ENCODE assay signal across 8 cellular contexts in genomic region chr16:11742536-11743307, GRCh38. TPM values are rescaled to one million over a fixed set of nuclear protein-coding genes. Genes with fewer than 3 reads are reported as not detected.
DNase-seq lines count a peak whose midpoint lies in the region; ATAC-seq, FAIRE-seq and TF ChIP-seq lines count a peak whose summit lies in the region.

A gene with protein sequence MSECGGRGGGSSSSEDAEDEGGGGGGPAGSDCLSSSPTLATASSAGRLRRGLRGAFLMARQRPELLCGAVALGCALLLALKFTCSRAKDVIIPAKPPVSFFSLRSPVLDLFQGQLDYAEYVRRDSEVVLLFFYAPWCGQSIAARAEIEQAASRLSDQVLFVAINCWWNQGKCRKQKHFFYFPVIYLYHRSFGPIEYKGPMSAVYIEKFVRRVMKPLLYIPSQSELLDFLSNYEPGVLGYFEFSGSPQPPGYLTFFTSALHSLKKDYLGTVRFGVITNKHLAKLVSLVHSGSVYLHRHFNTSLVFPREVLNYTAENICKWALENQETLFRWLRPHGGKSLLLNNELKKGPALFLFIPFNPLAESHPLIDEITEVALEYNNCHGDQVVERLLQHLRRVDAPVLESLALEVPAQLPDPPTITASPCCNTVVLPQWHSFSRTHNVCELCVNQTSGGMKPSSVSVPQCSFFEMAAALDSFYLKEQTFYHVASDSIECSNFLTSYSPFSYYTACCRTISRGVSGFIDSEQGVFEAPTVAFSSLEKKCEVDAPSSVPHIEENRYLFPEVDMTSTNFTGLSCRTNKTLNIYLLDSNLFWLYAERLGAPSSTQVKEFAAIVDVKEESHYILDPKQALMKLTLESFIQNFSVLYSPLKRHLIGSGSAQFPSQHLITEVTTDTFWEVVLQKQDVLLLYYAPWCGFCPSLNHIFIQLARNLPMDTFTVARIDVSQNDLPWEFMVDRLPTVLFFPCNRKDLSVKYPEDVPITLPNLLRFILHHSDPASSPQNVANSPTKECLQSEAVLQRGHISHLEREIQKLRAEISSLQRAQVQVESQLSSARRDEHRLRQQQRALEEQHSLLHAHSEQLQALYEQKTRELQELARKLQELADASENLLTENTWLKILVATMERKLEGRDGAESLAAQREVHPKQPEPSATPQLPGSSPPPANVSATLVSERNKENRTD (minus strand): TSS chr16:11742857. CDS start chr16:11742730, 127 bp downstream.

- TF ChIP-seq CTCF in HepG2 (CRISPR knock-in tag; IDR thresholded peaks at IDR 0.05): no peak; the same call in 1 of the 2 replicates

- H3K27ac ChIP-seq in HepG2 (ENCODE audit: extremely low read length, insufficient read depth, low read length): peak within 1 kb of the TSS; percentile 94

- peaks cover 84% of the 10 kb centered on the region for H3K4me1 ChIP-seq in HepG2 (ENCODE audit: insufficient read depth, low read length)

- in situ Hi-C loops in HepG2 (cut with HindIII; ENCODE audit: extremely low pct_ligation_motif_present, low pct_unique_long_range_greater_than_20kb): no loop called here

- H3K9ac ChIP-seq in HepG2 (ENCODE audit: insufficient read depth, low read depth, low read length): peak within 1 kb of the TSS; percentile 99

- TF ChIP-seq EP300 in HepG2 (IDR thresholded peaks at IDR 0.05; ENCODE audit: low read depth in 2 of 2, low read length in 2 of 2) (peak in 1 of 2 experiments; percentile 63), HepG2 (CRISPR knock-in tag; IDR thresholded peaks at IDR 0.05; ENCODE audit: borderline replicate concordance) (0 out of 2 replicates have a peak, but pooled peaks have one; percentile 59)

- POLR2A ChIA-PET in HepG2 (lab: Yijun Ruan, JAX): interaction anchor here (0.6 to 4.8 kb wide), 49 partner anchors 10 to 800 kb away, joined by 3 to 207 read pairs (median 8); partner anchors contain the start of genes DEXI, GSPT1, RSL1D1 and SNX29

- CTCF ChIA-PET in HepG2 (lab: Yijun Ruan, JAX; ENCODE audit: low intra/inter-chr PET ratio, low total read pairs): no interaction called here

- peak; percentile 53 for FAIRE-seq in HepG2 (lab: Jason Lieb, UNC)

- peak; percentile 83 to 99 (median 97) for DNase-seq in C1 segment of cervical spinal cord (lab: John Stamatoyannopoulos, UW)
- DNase-seq in NCI-H748 treated with DMSO at 0.1 percent for 48 hours (lab: John Stamatoyannopoulos, UW): peak; percentile 74
- DNase-seq in activated CD4-positive, alpha-beta T cell treated with anti-CD3 and anti-CD28 coated beads, Interleukin-2, amount 50 U/mL, for 4 hours: peak; percentile 98 to 99
- DNase-seq in dermis blood vessel endothelial cell: peak; percentile 99
- DNase-seq in HepG2 (ENCODE audit: low spot score): peak; percentile 98
- peak; percentile 100 for DNase-seq in stimulated activated CD4-positive, alpha-beta T cell treated with anti-CD3 and anti-CD28 coated beads, Interleukin-4, amount 100 ng/mL, for 1 hour

- peak; percentile 82 for ATAC-seq in GM19372 (IDR thresholded peaks at IDR 0.05; ENCODE audit: low read depth, unreplicated experiment)
- ATAC-seq in HG03558 (IDR thresholded peaks at IDR 0.05; ENCODE audit: extremely low read depth, unreplicated experiment): peak; percentile 81
- ATAC-seq in HepG2: peak; percentile 88

- BruUV-seq in HepG2 (replicated peaks; lab: Mats Ljungman, UMichigan): no TSS peak

- peak; percentile 89 for TF ChIP-seq RAD21 in HepG2 (CRISPR knock-in tag; IDR thresholded peaks at IDR 0.05)

- no peak within 1 kb of the TSS for H2AFZ ChIP-seq in HepG2 (ENCODE audit: low read length)

- intact Hi-C loops in HepG2 (cut with micrococcal nuclease; ENCODE audit: unreplicated experiment): loop anchor here (2.0 to 10.0 kb wide), 4 partner anchors 44 to 172 kb away; partner anchors contain the start of gene GSPT1

- peaks cover 33% of the 10 kb centered on the region for H4K20me1 ChIP-seq in HepG2 (ENCODE audit: insufficient read depth, low read length)

- H3K4me3 ChIP-seq in HepG2 (replicated peaks in 1 of 3; ENCODE audit: insufficient read depth in 1 of 3, low read depth in 2 of 3, low read length in 3 of 3): peak within 1 kb of the TSS; percentile 75 to 98 (median 97)

- H3K4me2 ChIP-seq in HepG2 (ENCODE audit: low read depth, low read length): peak within 1 kb of the TSS; percentile 89

- no peaks in the 10 kb centered on the region for H3K9me3 ChIP-seq in HepG2 (ENCODE audit: low read length)

- peaks cover 46% of the 10 kb centered on the region for H3K79me2 ChIP-seq in HepG2 (ENCODE audit: insufficient read depth, low read length)

- H3K36me3 ChIP-seq in HepG2 (replicated peaks in 1 of 2; ENCODE audit: control insufficient read depth in 1 of 2, insufficient read depth in 2 of 2, low read length in 2 of 2): peaks cover 0 to 7% of the 10 kb centered on the region in 2 experiments; a peak in 3 of 5 replicates

- no peaks in the 10 kb centered on the region; a peak in 1 of 5 replicates for H3K27me3 ChIP-seq in HepG2 (ENCODE audit: control insufficient read depth in 1 of 2, insufficient read depth in 2 of 2, low read length in 2 of 2)

- WGBS in HepG2 (ENCODE audit: low lambda C conversion rate): under 1% methylated on average over 77 of the region's 96 CpGs

- peak; percentile 96 to 98 for TF ChIP-seq POLR2A in HepG2 (IDR thresholded peaks at IDR 0.05; ENCODE audit: insufficient read depth in 1 of 2, low read depth in 2 of 2, low read length in 2 of 2)

TF ChIP-seq in HepG2, 621 proteins besides CTCF, POLR2A, EP300 and RAD21 (continues in another document):
- TF ChIP-seq, protein P1, sequence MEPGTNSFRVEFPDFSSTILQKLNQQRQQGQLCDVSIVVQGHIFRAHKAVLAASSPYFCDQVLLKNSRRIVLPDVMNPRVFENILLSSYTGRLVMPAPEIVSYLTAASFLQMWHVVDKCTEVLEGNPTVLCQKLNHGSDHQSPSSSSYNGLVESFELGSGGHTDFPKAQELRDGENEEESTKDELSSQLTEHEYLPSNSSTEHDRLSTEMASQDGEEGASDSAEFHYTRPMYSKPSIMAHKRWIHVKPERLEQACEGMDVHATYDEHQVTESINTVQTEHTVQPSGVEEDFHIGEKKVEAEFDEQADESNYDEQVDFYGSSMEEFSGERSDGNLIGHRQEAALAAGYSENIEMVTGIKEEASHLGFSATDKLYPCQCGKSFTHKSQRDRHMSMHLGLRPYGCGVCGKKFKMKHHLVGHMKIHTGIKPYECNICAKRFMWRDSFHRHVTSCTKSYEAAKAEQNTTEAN (CRISPR knock-in tag; conservative IDR thresholded peaks at IDR 0.05): no peak; the same call in 1 of the 2 replicates
- TF ChIP-seq ZNF558 (CRISPR knock-in tag; IDR thresholded peaks at IDR 0.05; ENCODE audit: borderline replicate concordance) (peak; percentile 99; the same call in 1 of the 2 replicates), ZNF724P (CRISPR knock-in tag; IDR thresholded peaks at IDR 0.05; ENCODE audit: borderline replicate concordance) (0 out of 2 replicates have a peak, but pooled peaks have one; percentile 48)

RNA-seq across cellular contexts. Expression of the gene that starts here (rescaled TPM):
- total RNA-seq in dermis blood vessel endothelial cell (30.5 and 47.5 TPM in 2 replicates), HepG2 (2016; rRNA removed; fragmentation: Illumina TruSeq; extraction: Trizol) (46.4 and 74.9 TPM in 2 replicates)
- total RNA-seq in HepG2 (2016; cell fraction: cytosol; rRNA removed; fragmentation: Illumina TruSeq; extraction: Trizol; ENCODE audit: low read depth): 35.1 and 37.4 TPM in 2 replicates
- total RNA-seq in HepG2 (2016; cell fraction: insoluble cytoplasmic fraction; rRNA removed; fragmentation: Illumina TruSeq; extraction: Trizol): 41.1 and 74.2 TPM in 2 replicates
- total RNA-seq in HepG2 (2016; cell fraction: membrane; rRNA removed; fragmentation: Illumina TruSeq; extraction: Trizol): 66.4 and 69.7 TPM in 2 replicates
- total RNA-seq in HepG2 (2016; cell fraction: nucleus; rRNA removed; fragmentation: Illumina TruSeq; extraction: Trizol): 67.8 and 74.4 TPM in 2 replicates
- polyA plus RNA-seq in HepG2 (2011; rRNA removed): 123 and 124 TPM in 2 replicates
- polyA plus RNA-seq in HepG2 (2011; cell fraction: cytosol; rRNA removed): 124 and 127 TPM in 2 replicates
- 90.0 and 92.7 TPM in 2 replicates for polyA plus RNA-seq in HepG2 (2011; cell fraction: nucleus; rRNA removed)
- 52.3 and 58.7 TPM in 2 replicates for polyA plus RNA-seq in HepG2 (2012)
- 27.8 and 29.0 TPM in 2 replicates for polyA plus RNA-seq in HepG2 (2016; cell fraction: cytosol; fragmentation: Illumina TruSeq; extraction: Trizol; ENCODE audit: low read depth)
- polyA plus RNA-seq in HepG2 (2016; cell fraction: insoluble cytoplasmic fraction; fragmentation: Illumina TruSeq; extraction: Trizol; ENCODE audit: low read depth): 50.3 and 56.6 TPM in 2 replicates
- 51.9 and 62.9 TPM in 2 replicates for polyA plus RNA-seq in HepG2 (2016; cell fraction: membrane; fragmentation: Illumina TruSeq; extraction: Trizol; ENCODE audit: low read depth)
- polyA plus RNA-seq in HepG2 (2016; cell fraction: nucleus; fragmentation: Illumina TruSeq; extraction: Trizol; ENCODE audit: insufficient read depth, low read depth): 110 TPM in 2 replicates
- 53.2 and 119 TPM in 2 replicates for polyA minus RNA-seq in HepG2 (2011; rRNA and poly(A)+ RNA removed; ENCODE audit: low replicate concordance)
- 62.7 TPM in 2 replicates for polyA minus RNA-seq in HepG2 (2011; cell fraction: cytosol; rRNA and poly(A)+ RNA removed)
- 73.1 and 73.3 TPM in 2 replicates for polyA minus RNA-seq in HepG2 (2011; cell fraction: nucleus; rRNA and poly(A)+ RNA removed)

Comparison
In these comparisons a context has a peak if more than half of its experiments do, and no peak if none do; other contexts are left out.
1. Peak in every context shown above with its lines: DNase-seq, ATAC-seq, H3K4me3 ChIP-seq and H3K27ac ChIP-seq.